36 cellular contexts compared by ENCODE assay signal in genomic region chr2:198596985-198597384, GRCh38.
"Had no signal": no experiment of that assay in that cellular context is flagged by ENCODE, and none has a peak within 500 bp of the region (broad histone marks: within the 10 kb centered on the region; RNA-seq: fewer than 3 reads in every experiment).

No MANE protein-coding gene starts in this region.

- H3K36me3 ChIP-seq: brain microvascular endothelial cell had no signal

- H3K4me3 ChIP-seq: PC-9 had no signal

- ATAC-seq: activated T-cell treated with anti-CD3 and anti-CD28 coated beads, Interleukin-2, amount 50 U/mL, for 4 hours; Right ventricle myocardium inferior had no signal

- DNase-seq: activated B cell treated with CpG ODN at 0.5 μM for 24 hours; activated CD4-positive, alpha-beta memory T cell treated with anti-CD3 and anti-CD28 coated beads for 36 hours; activated CD4-positive, alpha-beta T cell treated with anti-CD3 and anti-CD28 coated beads for 4 hours; activated CD4-positive, alpha-beta T cell treated with anti-CD3 and anti-CD28 coated beads, Interleukin-2, amount 50 U/mL, for 1 hour; activated CD4-positive, CD25-positive, alpha-beta regulatory T cell treated with anti-CD3 and anti-CD28 coated beads, Interleukin-2, amount 50 U/mL, for 72 hours; activated CD8-positive, alpha-beta memory T cell treated with anti-CD3 and anti-CD28 coated beads, Interleukin-2, amount 50 U/mL, for 4 hours; activated gamma-delta T cell treated with Interleukin-2 at 50 U/mL for 16 hours; activated naive CD4-positive, alpha-beta T cell treated with anti-CD3 and anti-CD28 coated beads for 36 hours; activated naive CD8-positive, alpha-beta T cell treated with anti-CD3 and anti-CD28 coated beads for 36 hours; activated T-cell treated with anti-CD3 and anti-CD28 coated beads for 4 hours; activated T-cell treated with anti-CD3 and anti-CD28 coated beads, Interleukin-2, amount 50 U/mL, for 4 hours; amniotic stem cell; aorta; brain microvascular endothelial cell; central memory CD4-positive, alpha-beta T cell; MM.1S; MV-4-11; NCI-H1092; NCI-H1436 treated with DMSO at 0.1 percent for 48 hours; NCI-H1694 treated with DMSO at 0.1 percent for 48 hours; NCI-H2029; NCI-H2107; NCI-H2171; NCI-H510A; NCI-H526; NCI-H748 treated with DMSO at 0.1 percent for 48 hours; NK-92 treated with Interleukin-12 subunit alpha and Interleukin-12 subunit beta, amount 100 ng/mL, for 24 hours; PC-9; SIG-M5; SW 1271; T-helper 1 cell; T-helper 2 cell; T-helper 9 cell had no signal

- H3K27ac ChIP-seq: brain microvascular endothelial cell, PC-9, RWPE1, VCaP had no signal

- H3K27me3 ChIP-seq: brain microvascular endothelial cell had no signal

- H2AFZ ChIP-seq: PC-9 had no signal

- H3K4me2 ChIP-seq: PC-9 had no signal
